ENCODE assay signal across 17 cellular contexts in the genomic region with DNA sequence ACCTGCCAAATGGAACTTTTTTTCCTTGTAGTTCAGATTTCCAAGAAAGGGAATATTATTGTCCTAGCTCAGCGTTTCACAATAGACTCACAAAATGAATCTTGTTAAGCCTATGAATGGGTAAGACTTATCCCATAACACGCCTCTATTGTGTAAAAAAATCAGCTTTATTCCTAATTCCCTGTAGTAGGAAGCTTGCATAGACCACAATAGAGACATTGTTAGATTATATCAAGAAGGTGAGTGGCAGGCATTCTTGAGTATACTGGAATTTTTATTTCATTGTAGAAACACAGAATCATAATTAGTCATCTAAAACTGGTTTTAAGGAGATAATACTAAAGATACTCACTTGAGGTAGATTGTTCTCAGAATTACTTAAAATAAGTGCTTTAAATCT. TPM values are rescaled to one million over a fixed set of nuclear protein-coding genes. Genes with fewer than 3 reads are reported as not detected.
DNase-seq lines count a peak whose midpoint lies in the region; ATAC-seq, FAIRE-seq and TF ChIP-seq lines count a peak whose summit lies in the region.
"Had no signal": no experiment of that assay in that cellular context is flagged by ENCODE, and none has a peak within 500 bp of the region (broad histone marks: within the 10 kb centered on the region; RNA-seq: fewer than 3 reads in every experiment).

No MANE protein-coding gene starts in this region.

- TF ChIP-seq CTCF in PC-3 (conservative IDR thresholded peaks at IDR 0.05; ENCODE audit: low read depth, low read length): no peak
- TF ChIP-seq CTCF in SK-N-SH (IDR thresholded peaks at IDR 0.05): no peak

- H3K9me3 ChIP-seq in PC-3 (ENCODE audit: low read length) (no peaks in the 10 kb centered on the region), SK-N-SH (no peaks in the 10 kb centered on the region)
- H3K9me3 ChIP-seq: BLaER1 treated with 17β-estradiol and CSF1 and Interleukin-3, amounts not matched to agents 10 nM and 100 nM had no signal

- H3K79me2 ChIP-seq in PC-3 (ENCODE audit: low read length): no peaks in the 10 kb centered on the region
- no peaks in the 10 kb centered on the region for H3K79me2 ChIP-seq in SK-N-SH (ENCODE audit: insufficient read depth)

- H3K4me1 ChIP-seq in PC-3 (ENCODE audit: insufficient read depth, low read length): peaks cover 25% of the 10 kb centered on the region
- H3K4me1 ChIP-seq in SK-N-SH (ENCODE audit: control insufficient read depth in 1 of 2, insufficient read depth in 2 of 2, low read depth in 1 of 2, low read length in 1 of 2): no peaks in the 10 kb centered on the region
- H3K4me1 ChIP-seq: BLaER1 treated with 17β-estradiol and CSF1 and Interleukin-3, amounts not matched to agents 10 nM and 100 nM had no signal

- POLR2A ChIA-PET in PC-3 (lab: Charles Lee; ENCODE audit: unreplicated experiment): interaction anchor here (0.6 to 1.1 kb wide), 3 partner anchors 7 to 80 kb away, joined by 3 to 6 read pairs (median 4); partner anchors contain the start of gene DPY30
- POLR2A ChIA-PET in SK-N-SH (lab: Yijun Ruan, JAX): no interaction called here

- H3K4me2 ChIP-seq in PC-3 (ENCODE audit: low read length): peak overlapping the region; percentile 39
- H3K4me2 ChIP-seq in SK-N-SH: no peak overlapping the region
- H3K4me2 ChIP-seq: BLaER1 treated with 17β-estradiol and CSF1 and Interleukin-3, amounts not matched to agents 10 nM and 100 nM had no signal

- BruUV-seq in PC-3 (replicated peaks; lab: Mats Ljungman, UMichigan): no TSS peak

- no peak for TF ChIP-seq EP300 in SK-N-SH (IDR thresholded peaks at IDR 0.05; ENCODE audit: borderline replicate concordance in 1 of 2, low read depth in 1 of 2, low read length in 1 of 2)

- no peaks in the 10 kb centered on the region for H3K27me3 ChIP-seq in PC-3 (ENCODE audit: low read length)
- no peaks in the 10 kb centered on the region for H3K27me3 ChIP-seq in SK-N-SH (ENCODE audit: insufficient read depth)
- H3K27me3 ChIP-seq: BLaER1 treated with 17β-estradiol and CSF1 and Interleukin-3, amounts not matched to agents 10 nM and 100 nM had no signal

- DNase-seq in PC-3 (peak; percentile 78), Kasumi-1 (lab: John Stamatoyannopoulos, UW) (no peak), frontal cortex (ENCODE audit: low spot score in 2 of 2) (no peak), SK-N-SH (no peak)
- DNase-seq: Calu3; CD8-positive, alpha-beta T cell; DMS79 treated with DMSO at 0.1 percent for 48 hours; GF-D8; GOT3; H7; HFFc6 had no signal

- H3K27ac ChIP-seq in PC-3 (ENCODE audit: low read length) (peak overlapping the region; percentile 61), SK-N-SH (ENCODE audit: low read depth in 2 of 2, low read length in 1 of 2) (no peak overlapping the region)
- H3K27ac ChIP-seq: BLaER1 treated with 17β-estradiol and CSF1 and Interleukin-3, amounts not matched to agents 10 nM and 100 nM; HL-60 had no signal

- FAIRE-seq in TTC549 (lab: Jason Lieb, UNC) (peak; percentile 5), frontal cortex (lab: Jason Lieb, UNC) (no peak)
- FAIRE-seq: HepG2 had no signal

- H3K9ac ChIP-seq in PC-3 (ENCODE audit: low read length) (no peak overlapping the region), SK-N-SH (no peak overlapping the region)
- H3K9ac ChIP-seq: BLaER1 treated with 17β-estradiol and CSF1 and Interleukin-3, amounts not matched to agents 10 nM and 100 nM had no signal

- ATAC-seq in PC-3 (peak; percentile 94), esophagus mucosa (peak; percentile 68)
- ATAC-seq: CD8-positive, alpha-beta T cell; HCT116; HepG2 had no signal

- H3F3A ChIP-seq in PC-3 (ENCODE audit: low read length, unreplicated experiment) (no peaks in the 10 kb centered on the region), SK-N-SH (replicated peaks; ENCODE audit: insufficient read depth) (no peaks in the 10 kb centered on the region)

- 90% methylated on average over 2 of the region's 2 CpGs for WGBS in SK-N-SH (ENCODE audit: low lambda C conversion rate)

- intact Hi-C loops in PC-3 (cut with micrococcal nuclease): loop anchor here (5.0 kb wide), 1 partner anchor 87 kb away; no protein-coding TSS in a partner anchor

- H3K9me2 ChIP-seq in PC-3 (replicated peaks; ENCODE audit: low read length) (no peaks in the 10 kb centered on the region), SK-N-SH (no peaks in the 10 kb centered on the region)

- H2AFZ ChIP-seq in PC-3 (ENCODE audit: low read length) (no peak overlapping the region), SK-N-SH (ENCODE audit: low read depth) (no peak overlapping the region)

- H4K20me1 ChIP-seq in PC-3 (ENCODE audit: low read length) (no peaks in the 10 kb centered on the region), SK-N-SH (ENCODE audit: insufficient read depth) (no peaks in the 10 kb centered on the region)
- H4K20me1 ChIP-seq: BLaER1 treated with 17β-estradiol and CSF1 and Interleukin-3, amounts not matched to agents 10 nM and 100 nM had no signal

- H3K4me3 ChIP-seq in PC-3 (ENCODE audit: low read length): no peak overlapping the region
- no peak overlapping the region for H3K4me3 ChIP-seq in SK-N-SH (ENCODE audit: low read depth in 2 of 2, low read length in 1 of 2)
- H3K4me3 ChIP-seq: BLaER1 treated with 17β-estradiol and CSF1 and Interleukin-3, amounts not matched to agents 10 nM and 100 nM had no signal

- CTCF ChIA-PET in PC-3 (lab: Charles Lee): interaction anchor here (0.6 to 1.1 kb wide), 2 partner anchors 56 to 105 kb away, joined by 3 read pairs; partner anchors contain the start of gene SPAST
- CTCF ChIA-PET in SK-N-SH (lab: Yijun Ruan, JAX): interaction anchor here (1.0 to 1.9 kb wide), 2 partner anchors 9 to 55 kb away, joined by 4 to 8 read pairs; no protein-coding TSS in a partner anchor

- H3K36me3 ChIP-seq in PC-3 (ENCODE audit: low read depth, low read length) (no peaks in the 10 kb centered on the region; the same call in 1 of the 2 replicates), SK-N-SH (replicated peaks in 1 of 2; ENCODE audit: control insufficient read depth in 1 of 2, insufficient read depth in 2 of 2, low read length in 1 of 2) (peaks cover 38 to 39% of the 10 kb centered on the region in 2 experiments)

- TF ChIP-seq RAD21 in SK-N-SH (IDR thresholded peaks at IDR 0.05; ENCODE audit: low read length): no peak

TF ChIP-seq in SK-N-SH, 30 proteins besides CTCF, POLR2A, EP300 and RAD21 (continues in another document):
- no peak for TF ChIP-seq GABPA (IDR thresholded peaks at IDR 0.05; ENCODE audit: low read depth)
- no peak for TF ChIP-seq ELF1 (IDR thresholded peaks at IDR 0.05)
- TF ChIP-seq, protein P1, sequence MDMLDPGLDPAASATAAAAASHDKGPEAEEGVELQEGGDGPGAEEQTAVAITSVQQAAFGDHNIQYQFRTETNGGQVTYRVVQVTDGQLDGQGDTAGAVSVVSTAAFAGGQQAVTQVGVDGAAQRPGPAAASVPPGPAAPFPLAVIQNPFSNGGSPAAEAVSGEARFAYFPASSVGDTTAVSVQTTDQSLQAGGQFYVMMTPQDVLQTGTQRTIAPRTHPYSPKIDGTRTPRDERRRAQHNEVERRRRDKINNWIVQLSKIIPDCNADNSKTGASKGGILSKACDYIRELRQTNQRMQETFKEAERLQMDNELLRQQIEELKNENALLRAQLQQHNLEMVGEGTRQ (IDR thresholded peaks at IDR 0.05; ENCODE audit: borderline replicate concordance, low read depth, low read length): no peak
- no peak for TF ChIP-seq FOSL2 (IDR thresholded peaks at IDR 0.05; ENCODE audit: borderline replicate concordance, low read depth)
- no peak for TF ChIP-seq USF1 (IDR thresholded peaks at IDR 0.05; ENCODE audit: borderline replicate concordance, low read depth)
- no peak for TF ChIP-seq SIN3A (IDR thresholded peaks at IDR 0.05; ENCODE audit: borderline replicate concordance, low read depth, low read length)
- TF ChIP-seq POLR2AphosphoS5 (IDR thresholded peaks at IDR 0.05; ENCODE audit: low read depth, low read length): no peak
- TF ChIP-seq SMC3 (IDR thresholded peaks at IDR 0.05; ENCODE audit: low read depth, low read length): no peak
- TF ChIP-seq REST (IDR thresholded peaks at IDR 0.05; ENCODE audit: low read depth, low read length): no peak

RNA-seq across cellular contexts. Expression of gene SLC30A6, which starts 46.5 kb away (rescaled TPM):
- total RNA-seq in PC-3 (2014; rRNA removed) (24.2 and 24.6 TPM in 2 replicates), esophagus mucosa (12.0 TPM), frontal cortex (33.4 TPM)
- polyA plus RNA-seq in SK-N-SH (2012; rRNA removed): 13.7 and 20.5 TPM in 2 replicates
- 21.8 and 23.9 TPM in 2 replicates for polyA plus RNA-seq in SK-N-SH (2012; cell fraction: cytosol; rRNA removed)
- polyA plus RNA-seq in SK-N-SH (2012; cell fraction: nucleus; rRNA removed): 8.7 and 18.3 TPM in 2 replicates

RNA-seq across cellular contexts. Expression of gene SPAST, which starts 55.8 kb away (rescaled TPM):
- total RNA-seq in PC-3 (2014; rRNA removed) (15.5 and 21.6 TPM in 2 replicates), esophagus mucosa (12.0 TPM), frontal cortex (293 TPM)
- polyA plus RNA-seq in SK-N-SH (2012; rRNA removed): 6.1 and 6.8 TPM in 2 replicates
- polyA plus RNA-seq in SK-N-SH (2012; cell fraction: cytosol; rRNA removed): 10.6 and 12.7 TPM in 2 replicates
- 3.1 and 4.9 TPM in 2 replicates for polyA plus RNA-seq in SK-N-SH (2012; cell fraction: nucleus; rRNA removed)

Comparison
In these comparisons a context has a peak if more than half of its experiments do, and no peak if none do; other contexts are left out.
1. RNA of gene SPAST, which starts 55.8 kb away (total RNA-seq): 293 TPM in frontal cortex (single experiment); 15.5 to 21.6 TPM in PC-3 and 12.0 TPM in esophagus mucosa (single experiment); every median in the first group is over 10 times any median in the second.